8 cellular contexts compared by ENCODE assay signal in the genomic region with DNA sequence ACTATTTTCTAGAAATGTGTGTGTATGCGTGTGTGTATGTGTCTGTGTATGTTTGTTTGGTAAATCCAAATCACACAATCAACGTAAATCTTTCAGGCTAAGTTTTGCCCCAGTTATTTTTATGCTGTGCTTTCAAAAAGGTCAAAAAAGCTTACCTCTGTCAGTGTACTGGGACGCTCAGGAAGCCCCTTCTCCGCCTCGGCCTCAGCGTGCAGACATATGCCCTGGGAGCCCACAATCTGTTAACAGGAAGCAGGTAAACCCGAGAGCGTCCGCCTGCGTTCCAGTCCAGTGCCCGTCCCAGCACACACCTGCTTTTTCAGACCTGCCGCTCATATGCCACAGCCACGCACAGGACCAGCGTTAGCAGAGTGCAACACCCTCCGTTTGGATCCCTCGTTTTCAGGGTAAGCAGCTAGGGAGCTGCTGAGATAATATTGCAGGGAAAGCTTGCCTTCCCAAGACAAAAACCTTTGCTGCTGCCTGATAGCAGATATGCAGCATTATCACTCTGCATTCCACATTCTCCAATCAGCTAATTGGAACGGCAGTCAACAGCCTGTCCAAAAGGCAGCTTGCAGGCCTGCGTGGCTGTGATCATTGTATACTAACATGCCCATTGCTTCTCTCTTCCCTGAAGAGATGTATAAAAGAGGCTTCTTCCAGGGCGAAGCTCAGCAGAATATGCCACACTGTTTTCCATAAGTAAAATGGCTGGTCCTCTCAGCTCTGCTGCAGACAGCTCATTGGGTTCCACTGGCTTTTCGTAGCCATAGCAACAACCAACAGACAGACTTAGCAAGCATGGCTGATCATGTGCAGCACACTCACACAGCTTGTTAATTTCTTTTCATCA. TPM values are rescaled to one million over a fixed set of nuclear protein-coding genes. Genes with fewer than 3 reads are reported as not detected.
DNase-seq lines count a peak whose midpoint lies in the region; ATAC-seq and TF ChIP-seq lines count a peak whose summit lies in the region.

A gene with protein sequence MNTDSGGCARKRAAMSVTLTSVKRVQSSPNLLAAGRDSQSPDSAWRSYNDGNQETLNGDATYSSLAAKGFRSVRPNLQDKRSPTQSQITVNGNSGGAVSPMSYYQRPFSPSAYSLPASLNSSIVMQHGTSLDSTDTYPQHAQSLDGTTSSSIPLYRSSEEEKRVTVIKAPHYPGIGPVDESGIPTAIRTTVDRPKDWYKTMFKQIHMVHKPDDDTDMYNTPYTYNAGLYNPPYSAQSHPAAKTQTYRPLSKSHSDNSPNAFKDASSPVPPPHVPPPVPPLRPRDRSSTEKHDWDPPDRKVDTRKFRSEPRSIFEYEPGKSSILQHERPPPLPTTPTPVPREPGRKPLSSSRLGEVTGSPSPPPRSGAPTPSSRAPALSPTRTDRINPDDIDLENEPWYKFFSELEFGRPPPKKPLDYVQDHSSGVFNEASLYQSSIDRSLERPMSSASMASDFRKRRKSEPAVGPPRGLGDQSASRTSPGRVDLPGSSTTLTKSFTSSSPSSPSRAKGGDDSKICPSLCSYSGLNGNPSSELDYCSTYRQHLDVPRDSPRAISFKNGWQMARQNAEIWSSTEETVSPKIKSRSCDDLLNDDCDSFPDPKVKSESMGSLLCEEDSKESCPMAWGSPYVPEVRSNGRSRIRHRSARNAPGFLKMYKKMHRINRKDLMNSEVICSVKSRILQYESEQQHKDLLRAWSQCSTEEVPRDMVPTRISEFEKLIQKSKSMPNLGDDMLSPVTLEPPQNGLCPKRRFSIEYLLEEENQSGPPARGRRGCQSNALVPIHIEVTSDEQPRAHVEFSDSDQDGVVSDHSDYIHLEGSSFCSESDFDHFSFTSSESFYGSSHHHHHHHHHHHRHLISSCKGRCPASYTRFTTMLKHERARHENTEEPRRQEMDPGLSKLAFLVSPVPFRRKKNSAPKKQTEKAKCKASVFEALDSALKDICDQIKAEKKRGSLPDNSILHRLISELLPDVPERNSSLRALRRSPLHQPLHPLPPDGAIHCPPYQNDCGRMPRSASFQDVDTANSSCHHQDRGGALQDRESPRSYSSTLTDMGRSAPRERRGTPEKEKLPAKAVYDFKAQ (N-terminal part only) (minus strand): TSS at position 686 of the 856 bp plus-strand sequence. CDS start 121,623 bp downstream, outside the sequence.

- H3K27ac ChIP-seq in OCI-LY3 (ENCODE audit: low read length), result no peak within 1 kb of the TSS

- peak; percentile 87 for ATAC-seq in GM19372 (IDR thresholded peaks at IDR 0.05; ENCODE audit: low read depth, unreplicated experiment)
- peak; percentile 79 for ATAC-seq in HG03439 (IDR thresholded peaks at IDR 0.05; ENCODE audit: unreplicated experiment)

- H3K36me3 ChIP-seq in BE2C (no peaks in the 10 kb centered on the region), OCI-LY3 (replicated peaks; ENCODE audit: low read depth, low read length) (no peaks in the 10 kb centered on the region), mucosa of stomach (ENCODE audit: control insufficient read depth, insufficient read depth, low read length) (no peaks in the 10 kb centered on the region)

- H3K9ac ChIP-seq in OCI-LY3 (ENCODE audit: low read length) (no peak within 1 kb of the TSS), mucosa of stomach (ENCODE audit: low read length) (peak within 1 kb of the TSS; percentile 79)

- H3K27me3 ChIP-seq in BE2C (no peaks in the 10 kb centered on the region), OCI-LY3 (ENCODE audit: low read depth, low read length) (no peaks in the 10 kb centered on the region), mucosa of stomach (ENCODE audit: control insufficient read depth, insufficient read depth, low read length) (no peaks in the 10 kb centered on the region)

- DNase-seq in BE2C (peak; percentile 71), epithelial cell of proximal tubule (ENCODE audit: low read depth) (no peak), epidermal melanocyte (ENCODE audit: insufficient read length, low spot score) (no peak)
- DNase-seq in activated CD4-positive, alpha-beta T cell treated with anti-CD3 and anti-CD28 coated beads, Interleukin-2, amount 50 U/mL, for 48 hours, result no peak

- H3K4me2 ChIP-seq in OCI-LY3 (ENCODE audit: low read length), result peak within 1 kb of the TSS; percentile 46

- no peak within 1 kb of the TSS for H2AFZ ChIP-seq in OCI-LY3 (ENCODE audit: low read depth, low read length)

- H3K4me1 ChIP-seq in BE2C, result peaks cover 9% of the 10 kb centered on the region; the same call in 1 of the 2 replicates
- no peaks in the 10 kb centered on the region for H3K4me1 ChIP-seq in OCI-LY3 (ENCODE audit: low read length)
- peaks cover 11% of the 10 kb centered on the region for H3K4me1 ChIP-seq in mucosa of stomach (ENCODE audit: control insufficient read depth, insufficient read depth, low read length)

- no peaks in the 10 kb centered on the region for H3K9me3 ChIP-seq in BE2C
- H3K9me3 ChIP-seq in OCI-LY3 (ENCODE audit: insufficient read depth, low read length), result no peaks in the 10 kb centered on the region
- H3K9me3 ChIP-seq in mucosa of stomach (ENCODE audit: control insufficient read depth, low read length), result no peaks in the 10 kb centered on the region

- peak within 1 kb of the TSS; percentile 83 for H3K4me3 ChIP-seq in BE2C (ENCODE audit: low read depth, low read length)
- H3K4me3 ChIP-seq in OCI-LY3 (ENCODE audit: low read length), result no peak within 1 kb of the TSS; the same call in 1 of the 2 replicates
- H3K4me3 ChIP-seq in epithelial cell of proximal tubule (ENCODE audit: low read depth, low read length), result peak within 1 kb of the TSS; percentile 73
- H3K4me3 ChIP-seq in mucosa of stomach (ENCODE audit: low read length), result peak within 1 kb of the TSS; percentile 71

- H4K20me1 ChIP-seq in OCI-LY3 (ENCODE audit: insufficient read depth, low read length), result no peaks in the 10 kb centered on the region

- no peaks in the 10 kb centered on the region for H3K79me2 ChIP-seq in OCI-LY3 (ENCODE audit: low read length)

- TF ChIP-seq CTCF in BE2C (IDR thresholded peaks at IDR 0.05; ENCODE audit: low read depth, low read length) (no peak), OCI-LY3 (IDR thresholded peaks at IDR 0.05; ENCODE audit: low read depth, low read length) (no peak), epithelial cell of proximal tubule (conservative IDR thresholded peaks at IDR 0.05; ENCODE audit: low read depth, low read length) (no peak)

RNA-seq across cellular contexts. Expression of the gene that starts here (rescaled TPM):
- polyA plus RNA-seq in BE2C (2012; ENCODE audit: insufficient read depth, insufficient read length, low read depth), result 13.6 TPM
- 11.6 and 20.3 TPM in 2 replicates for total RNA-seq in epithelial cell of proximal tubule
